ENCODE assay signal across 1 cellular context in genomic region chr13:98144501-98145350, GRCh38.
A peak's percentile ranks its signal among the peaks of the same experiment; 100 is the strongest.
TF ChIP-seq lines count a peak whose summit lies in the region.

No MANE protein-coding gene starts in this region.

TF ChIP-seq in HEK293, 187 proteins besides CTCF, POLR2A, EP300 and RAD21 (continued from another document and continues in another):
- no peak for TF ChIP-seq ZBTB26 (tag by site-specific recombination; optimal IDR thresholded peaks at IDR 0.05)
- no peak for TF ChIP-seq ZNF658 (tag by site-specific recombination; IDR thresholded peaks at IDR 0.05)
- no peak for TF ChIP-seq ZBTB48 (tag by site-specific recombination; IDR thresholded peaks at IDR 0.05)
- TF ChIP-seq MYNN (tag by site-specific recombination; IDR thresholded peaks at IDR 0.05; ENCODE audit: borderline replicate concordance) = no peak
- no peak for TF ChIP-seq ZFP37 (tag by site-specific recombination; IDR thresholded peaks at IDR 0.05)
- TF ChIP-seq BCL6B (tag by site-specific recombination; IDR thresholded peaks at IDR 0.05) = no peak
- no peak for TF ChIP-seq ZNF596 (tag by site-specific recombination; IDR thresholded peaks at IDR 0.05)
- TF ChIP-seq ZNF138 (tag by site-specific recombination; IDR thresholded peaks at IDR 0.05; ENCODE audit: borderline replicate concordance) = no peak
- TF ChIP-seq ZNF580 (tag by site-specific recombination; IDR thresholded peaks at IDR 0.05) = no peak
- no peak for TF ChIP-seq ZNF426 (tag by site-specific recombination; IDR thresholded peaks at IDR 0.05)
- TF ChIP-seq KLF7 (tag by site-specific recombination; IDR thresholded peaks at IDR 0.05; ENCODE audit: borderline replicate concordance) = no peak
- TF ChIP-seq MEIS1 (CRISPR knock-in tag; IDR thresholded peaks at IDR 0.05; ENCODE audit: borderline replicate concordance) = no peak
- TF ChIP-seq ZNF148 (tag by site-specific recombination; IDR thresholded peaks at IDR 0.05; ENCODE audit: borderline replicate concordance) = no peak
- TF ChIP-seq ZNF155 (tag by site-specific recombination; IDR thresholded peaks at IDR 0.05) = no peak
- TF ChIP-seq ZNF23 (tag by site-specific recombination; IDR thresholded peaks at IDR 0.05; ENCODE audit: borderline replicate concordance) = no peak
- no peak for TF ChIP-seq ZNF175 (tag by site-specific recombination; IDR thresholded peaks at IDR 0.05)
- no peak for TF ChIP-seq SP2 (tag by site-specific recombination; IDR thresholded peaks at IDR 0.05)
- TF ChIP-seq ZNF660 (tag by site-specific recombination; IDR thresholded peaks at IDR 0.05) = no peak
- TF ChIP-seq AEBP2 (tag by site-specific recombination; IDR thresholded peaks at IDR 0.05; ENCODE audit: borderline replicate concordance) = no peak
- TF ChIP-seq ZNF157 (tag by site-specific recombination; IDR thresholded peaks at IDR 0.05) = no peak
- TF ChIP-seq ZEB2 (tag by site-specific recombination; IDR thresholded peaks at IDR 0.05) = no peak
- TF ChIP-seq ZNF391 (tag by site-specific recombination; IDR thresholded peaks at IDR 0.05; ENCODE audit: borderline replicate concordance, low read depth) = no peak
- no peak for TF ChIP-seq ELK4 (IDR thresholded peaks at IDR 0.05; ENCODE audit: borderline replicate concordance, low read depth, low read length)
- TF ChIP-seq ZNF639 (tag by site-specific recombination; IDR thresholded peaks at IDR 0.05) = no peak
- no peak for TF ChIP-seq ZBTB7A (tag by site-specific recombination; IDR thresholded peaks at IDR 0.05; ENCODE audit: low read depth)
- TF ChIP-seq ZNF785 (tag by site-specific recombination; IDR thresholded peaks at IDR 0.05) = no peak
- peak; percentile 15; the same call in 1 of the 2 replicates for TF ChIP-seq SP7 (tag by site-specific recombination; IDR thresholded peaks at IDR 0.05)
- no peak for TF ChIP-seq ZNF624 (tag by site-specific recombination; IDR thresholded peaks at IDR 0.05)
- no peak for TF ChIP-seq ZNF354C (tag by site-specific recombination; IDR thresholded peaks at IDR 0.05; ENCODE audit: borderline replicate concordance, low read depth)
- TF ChIP-seq ZNF223 (tag by site-specific recombination; IDR thresholded peaks at IDR 0.05) = no peak
- peak; percentile 91 for TF ChIP-seq ZNF341 (tag by site-specific recombination; IDR thresholded peaks at IDR 0.05; ENCODE audit: low read depth)
- TF ChIP-seq ZIC2 (tag by site-specific recombination; IDR thresholded peaks at IDR 0.05) = 0 out of 2 replicates have a peak, but pooled peaks have one; percentile 9
- TF ChIP-seq ZNF26 (tag by site-specific recombination; IDR thresholded peaks at IDR 0.05) = no peak
- TF ChIP-seq ZNF335 (tag by site-specific recombination; conservative IDR thresholded peaks at IDR 0.05) = no peak
- peak; percentile 23; the same call in 1 of the 2 replicates for TF ChIP-seq GLIS1 (tag by site-specific recombination; IDR thresholded peaks at IDR 0.05)
- peak; percentile 70 for TF ChIP-seq ZFHX2 (tag by site-specific recombination; conservative IDR thresholded peaks at IDR 0.05)
- TF ChIP-seq TCF7L2 (IDR thresholded peaks at IDR 0.05; ENCODE audit: borderline replicate concordance, low read depth, low read length) = no peak
- TF ChIP-seq ZNF561 (tag by site-specific recombination; IDR thresholded peaks at IDR 0.05; ENCODE audit: borderline replicate concordance) = peak; percentile 25; the same call in 1 of the 2 replicates
- peak; percentile 64 for TF ChIP-seq EGR2 (tag by site-specific recombination; IDR thresholded peaks at IDR 0.05; ENCODE audit: low read depth)
- TF ChIP-seq ZFP69B (tag by site-specific recombination; IDR thresholded peaks at IDR 0.05) = no peak
- no peak for TF ChIP-seq ZNF140 (tag by site-specific recombination; IDR thresholded peaks at IDR 0.05)
- TF ChIP-seq KLF1 (tag by site-specific recombination; IDR thresholded peaks at IDR 0.05) = no peak
- no peak for TF ChIP-seq GLI4 (tag by site-specific recombination; IDR thresholded peaks at IDR 0.05)
- no peak for TF ChIP-seq ZNF544 (tag by site-specific recombination; IDR thresholded peaks at IDR 0.05)
- TF ChIP-seq ZNF558 (tag by site-specific recombination; IDR thresholded peaks at IDR 0.05) = no peak
- no peak for TF ChIP-seq INSM2 (tag by site-specific recombination; IDR thresholded peaks at IDR 0.05)
- no peak for TF ChIP-seq ZNF629 (tag by site-specific recombination; IDR thresholded peaks at IDR 0.05)
- TF ChIP-seq HIC1 (tag by site-specific recombination; IDR thresholded peaks at IDR 0.05) = no peak
- no peak for TF ChIP-seq ZNF707 (tag by site-specific recombination; IDR thresholded peaks at IDR 0.05)
- peak; percentile 87 for TF ChIP-seq ZBTB17 (tag by site-specific recombination; IDR thresholded peaks at IDR 0.05)
- TF ChIP-seq ZNF433 (tag by site-specific recombination; IDR thresholded peaks at IDR 0.05; ENCODE audit: low read depth) = no peak
- no peak for TF ChIP-seq BCL11A (tag by site-specific recombination; IDR thresholded peaks at IDR 0.05; ENCODE audit: low read depth)
- TF ChIP-seq PATZ1 (tag by site-specific recombination; IDR thresholded peaks at IDR 0.05) = no peak; the same call in 1 of the 2 replicates
